Comparison of ENCODE assay signal across 8 cellular contexts in genomic region chr4:2186133-2186864, GRCh38. TPM values are rescaled to one million over a fixed set of nuclear protein-coding genes. Genes with fewer than 3 reads are reported as not detected.
DNase-seq lines count a peak whose midpoint lies in the region; ATAC-seq and TF ChIP-seq lines count a peak whose summit lies in the region.

No MANE protein-coding gene starts in this region.

- peak; percentile 90 for TF ChIP-seq RAD21 in Ishikawa (IDR thresholded peaks at IDR 0.05; ENCODE audit: low read depth)

- ATAC-seq in SK-N-SH treated with all-trans-retinoic acid at 6 μM for 48 hours (peak; percentile 30; the same call in 1 of the 3 replicates), GM21447 (IDR thresholded peaks at IDR 0.05; ENCODE audit: unreplicated experiment) (no peak), GM21737 (IDR thresholded peaks at IDR 0.05; ENCODE audit: unreplicated experiment) (no peak)

- H3K36me3 ChIP-seq in kidney epithelial cell (ENCODE audit: control insufficient read depth, insufficient read depth, low read length) = no peaks in the 10 kb centered on the region

- H3K4me3 ChIP-seq in kidney epithelial cell (ENCODE audit: low read depth, low read length) = no peak overlapping the region

- peak; percentile 64 for TF ChIP-seq CTCF in kidney epithelial cell (IDR thresholded peaks at IDR 0.05; ENCODE audit: insufficient read depth, low read length, poor library complexity, severe bottlenecking)

- DNase-seq in DMS153 (lab: John Stamatoyannopoulos, UW) (peak; percentile 24), kidney epithelial cell (ENCODE audit: low read depth) (peak; percentile 5), hippocampal formation (lab: John Stamatoyannopoulos, UW) (no peak)
- no peak for DNase-seq in activated CD4-positive, alpha-beta T cell treated with anti-CD3 and anti-CD28 coated beads, Interleukin-2, amount 50 U/mL, for 1 hour

- no peaks in the 10 kb centered on the region for H3K27me3 ChIP-seq in kidney epithelial cell (ENCODE audit: control insufficient read depth, insufficient read depth, low read length)

- no peak for TF ChIP-seq EP300 in Ishikawa (IDR thresholded peaks at IDR 0.05; ENCODE audit: borderline replicate concordance)

TF ChIP-seq in Ishikawa, 13 proteins besides CTCF, POLR2A, EP300 and RAD21:
- TF ChIP-seq EGR1 (IDR thresholded peaks at IDR 0.05) (no peak), NFIC (IDR thresholded peaks at IDR 0.05) (no peak), FOXM1 (IDR thresholded peaks at IDR 0.05; ENCODE audit: borderline replicate concordance, low read depth) (no peak), CREB1 (IDR thresholded peaks at IDR 0.05; ENCODE audit: low read depth) (no peak), CEBPB (IDR thresholded peaks at IDR 0.05) (no peak), YY1 (IDR thresholded peaks at IDR 0.05; ENCODE audit: low read depth) (no peak), TAF1 (IDR thresholded peaks at IDR 0.05; ENCODE audit: low read depth) (no peak), TCF12 (IDR thresholded peaks at IDR 0.05; ENCODE audit: low read depth) (no peak), MAX (IDR thresholded peaks at IDR 0.05) (no peak), ZBTB7A (IDR thresholded peaks at IDR 0.05; ENCODE audit: low read depth) (no peak), TEAD4 (IDR thresholded peaks at IDR 0.05) (no peak)
- TF ChIP-seq, protein P1, sequence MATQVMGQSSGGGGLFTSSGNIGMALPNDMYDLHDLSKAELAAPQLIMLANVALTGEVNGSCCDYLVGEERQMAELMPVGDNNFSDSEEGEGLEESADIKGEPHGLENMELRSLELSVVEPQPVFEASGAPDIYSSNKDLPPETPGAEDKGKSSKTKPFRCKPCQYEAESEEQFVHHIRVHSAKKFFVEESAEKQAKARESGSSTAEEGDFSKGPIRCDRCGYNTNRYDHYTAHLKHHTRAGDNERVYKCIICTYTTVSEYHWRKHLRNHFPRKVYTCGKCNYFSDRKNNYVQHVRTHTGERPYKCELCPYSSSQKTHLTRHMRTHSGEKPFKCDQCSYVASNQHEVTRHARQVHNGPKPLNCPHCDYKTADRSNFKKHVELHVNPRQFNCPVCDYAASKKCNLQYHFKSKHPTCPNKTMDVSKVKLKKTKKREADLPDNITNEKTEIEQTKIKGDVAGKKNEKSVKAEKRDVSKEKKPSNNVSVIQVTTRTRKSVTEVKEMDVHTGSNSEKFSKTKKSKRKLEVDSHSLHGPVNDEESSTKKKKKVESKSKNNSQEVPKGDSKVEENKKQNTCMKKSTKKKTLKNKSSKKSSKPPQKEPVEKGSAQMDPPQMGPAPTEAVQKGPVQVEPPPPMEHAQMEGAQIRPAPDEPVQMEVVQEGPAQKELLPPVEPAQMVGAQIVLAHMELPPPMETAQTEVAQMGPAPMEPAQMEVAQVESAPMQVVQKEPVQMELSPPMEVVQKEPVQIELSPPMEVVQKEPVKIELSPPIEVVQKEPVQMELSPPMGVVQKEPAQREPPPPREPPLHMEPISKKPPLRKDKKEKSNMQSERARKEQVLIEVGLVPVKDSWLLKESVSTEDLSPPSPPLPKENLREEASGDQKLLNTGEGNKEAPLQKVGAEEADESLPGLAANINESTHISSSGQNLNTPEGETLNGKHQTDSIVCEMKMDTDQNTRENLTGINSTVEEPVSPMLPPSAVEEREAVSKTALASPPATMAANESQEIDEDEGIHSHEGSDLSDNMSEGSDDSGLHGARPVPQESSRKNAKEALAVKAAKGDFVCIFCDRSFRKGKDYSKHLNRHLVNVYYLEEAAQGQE (IDR thresholded peaks at IDR 0.05; ENCODE audit: low read depth) = no peak
- TF ChIP-seq, protein P2, sequence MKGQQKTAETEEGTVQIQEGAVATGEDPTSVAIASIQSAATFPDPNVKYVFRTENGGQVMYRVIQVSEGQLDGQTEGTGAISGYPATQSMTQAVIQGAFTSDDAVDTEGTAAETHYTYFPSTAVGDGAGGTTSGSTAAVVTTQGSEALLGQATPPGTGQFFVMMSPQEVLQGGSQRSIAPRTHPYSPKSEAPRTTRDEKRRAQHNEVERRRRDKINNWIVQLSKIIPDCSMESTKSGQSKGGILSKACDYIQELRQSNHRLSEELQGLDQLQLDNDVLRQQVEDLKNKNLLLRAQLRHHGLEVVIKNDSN (IDR thresholded peaks at IDR 0.05) = no peak

TF ChIP-seq in SK-N-SH treated with all-trans-retinoic acid at 6 μM for 48 hours, 23 proteins besides CTCF, POLR2A, EP300 and RAD21:
- TF ChIP-seq ZFP3 (CRISPR knock-in tag; IDR thresholded peaks at IDR 0.05) = no peak
- TF ChIP-seq ISL1 (CRISPR knock-in tag; IDR thresholded peaks at IDR 0.05) = no peak
- TF ChIP-seq ZNF70 (CRISPR knock-in tag; IDR thresholded peaks at IDR 0.05) = no peak
- no peak for TF ChIP-seq TCF4 (CRISPR knock-in tag; IDR thresholded peaks at IDR 0.05; ENCODE audit: borderline replicate concordance)
- TF ChIP-seq POU6F1 (CRISPR knock-in tag; IDR thresholded peaks at IDR 0.05; ENCODE audit: borderline replicate concordance, low read depth) = no peak
- TF ChIP-seq ESRRG (CRISPR knock-in tag; IDR thresholded peaks at IDR 0.05) = no peak

RNA-seq across cellular contexts. Expression of gene HAUS3, which starts 55.6 kb away (rescaled TPM):
- total RNA-seq in kidney epithelial cell = 9.2 and 13.3 TPM in 2 replicates

RNA-seq across cellular contexts. Expression of gene POLN, which starts 55.6 kb away (rescaled TPM):
- 0.07 and 0.38 TPM in 2 replicates for total RNA-seq in kidney epithelial cell

Comparison
In these comparisons a context has a peak if more than half of its experiments do, and no peak if none do; other contexts are left out.
1. DNase-seq: peak in DMS153 (single experiment) and kidney epithelial cell (single experiment); none in hippocampal formation (0 of 2) and activated CD4-positive, alpha-beta T cell treated with anti-CD3 and anti-CD28 coated beads, Interleukin-2, amount 50 U/mL, for 1 hour (single experiment).